15 cellular contexts compared by ENCODE assay signal in the genomic region with DNA sequence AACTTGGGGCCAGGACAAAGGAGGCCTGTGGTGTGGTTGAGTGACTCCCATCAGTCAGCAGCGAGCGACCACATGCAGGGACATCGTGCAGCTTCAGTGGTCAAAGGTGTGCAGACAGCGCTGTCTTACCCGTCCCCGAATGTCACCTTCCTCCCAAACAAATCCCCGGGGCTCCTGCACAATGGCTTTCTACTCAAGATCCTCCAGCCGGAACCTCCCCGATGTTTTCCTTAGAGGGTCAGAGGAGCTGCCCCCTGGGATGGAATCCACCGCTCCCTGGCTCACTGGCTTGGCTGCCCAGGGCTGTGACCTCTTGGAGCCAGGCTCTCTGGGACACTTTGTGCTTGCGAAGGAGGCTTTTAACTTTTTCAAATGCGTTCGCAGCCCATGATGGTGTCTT. TPM values are rescaled to one million over a fixed set of nuclear protein-coding genes. Genes with fewer than 3 reads are reported as not detected.
DNase-seq lines count a peak whose midpoint lies in the region; ATAC-seq and TF ChIP-seq lines count a peak whose summit lies in the region.
"Had no signal": no experiment of that assay in that cellular context is flagged by ENCODE, and none has a peak within 500 bp of the region (broad histone marks: within the 10 kb centered on the region; RNA-seq: fewer than 3 reads in every experiment).

No MANE protein-coding gene starts in this region.

- TF ChIP-seq CTCF in MM.1S (IDR thresholded peaks at IDR 0.05; ENCODE audit: low read length) (no peak), osteoblast (IDR thresholded peaks at IDR 0.05; ENCODE audit: extremely low read depth, low read depth, low read length) (no peak)

- peaks cover 39% of the 10 kb centered on the region for H3K27me3 ChIP-seq in BLaER1
- peaks cover 98% of the 10 kb centered on the region for H3K27me3 ChIP-seq in MM.1S (replicated peaks; ENCODE audit: insufficient read depth, low read length)
- H3K27me3 ChIP-seq in osteoblast (ENCODE audit: insufficient read depth, low read length): peaks cover 70% of the 10 kb centered on the region

- H4K20me1 ChIP-seq in BLaER1: peaks cover 35% of the 10 kb centered on the region
- H4K20me1 ChIP-seq in MM.1S (ENCODE audit: insufficient read depth, low read length): no peaks in the 10 kb centered on the region
- H4K20me1 ChIP-seq in osteoblast (ENCODE audit: insufficient read depth, low read length): no peaks in the 10 kb centered on the region

- ATAC-seq in HG02798 (IDR thresholded peaks at IDR 0.05; ENCODE audit: poor library complexity, unreplicated experiment) (no peak), left colon (no peak)
- ATAC-seq: GM12878 had no signal

- intact Hi-C loops in left colon (cut with DNase I, micrococcal nuclease): loop anchor here in 1 of 2 donors (10.0 kb wide), 1 partner anchor 164 kb away; no protein-coding TSS in a partner anchor

- DNase-seq in MM.1S (no peak), kidney tubule cell (ENCODE audit: low spot score) (peak; percentile 34), osteoblast (ENCODE audit: insufficient read length, low spot score, missing footprints) (peak; percentile 46), UCSD-AML1 (lab: John Stamatoyannopoulos, UW; ENCODE audit: unreplicated experiment) (no peak), left colon (no peak)
- DNase-seq: AML-193; C1 segment of cervical spinal cord; CD4-positive, alpha-beta T cell; DMS79; HCEC 1CT had no signal

- peak overlapping the region; percentile 70 for H3K4me2 ChIP-seq in BLaER1
- peak overlapping the region; percentile 35; the same call in 1 of the 2 replicates for H3K4me2 ChIP-seq in MM.1S (ENCODE audit: low read depth, low read length)
- H3K4me2 ChIP-seq in osteoblast (ENCODE audit: insufficient read depth, low read length): no peak overlapping the region

- no peaks in the 10 kb centered on the region for H3K36me3 ChIP-seq in BLaER1
- no peaks in the 10 kb centered on the region for H3K36me3 ChIP-seq in MM.1S (replicated peaks; ENCODE audit: insufficient read depth, low read length)
- H3K36me3 ChIP-seq in osteoblast (ENCODE audit: insufficient read depth, low read length): no peaks in the 10 kb centered on the region

- H3K27ac ChIP-seq in BLaER1: no peak overlapping the region
- H3K27ac ChIP-seq in MM.1S (ENCODE audit: low read length): no peak overlapping the region
- no peak overlapping the region for H3K27ac ChIP-seq in osteoblast (ENCODE audit: low read depth, low read length)
- H3K27ac ChIP-seq: HL-60 had no signal

- H3K4me3 ChIP-seq in BLaER1 (no peak overlapping the region), MM.1S (ENCODE audit: low read length) (no peak overlapping the region), osteoblast (ENCODE audit: insufficient read depth, low read length) (no peak overlapping the region)
- H3K4me3 ChIP-seq: GM12878 had no signal

- H3F3A ChIP-seq in MM.1S (ENCODE audit: insufficient read depth, low read length): no peaks in the 10 kb centered on the region

- no peak overlapping the region for H2AFZ ChIP-seq in MM.1S (ENCODE audit: low read length)
- H2AFZ ChIP-seq in osteoblast (ENCODE audit: low read length): no peak overlapping the region

- H3K79me2 ChIP-seq in MM.1S (ENCODE audit: low read length): no peaks in the 10 kb centered on the region
- no peaks in the 10 kb centered on the region for H3K79me2 ChIP-seq in osteoblast (ENCODE audit: insufficient read depth, low read length)

- peaks cover 50% of the 10 kb centered on the region for H3K4me1 ChIP-seq in BLaER1
- H3K4me1 ChIP-seq in MM.1S (ENCODE audit: low read length): no peaks in the 10 kb centered on the region
- H3K4me1 ChIP-seq in osteoblast (ENCODE audit: insufficient read depth, low read length): no peaks in the 10 kb centered on the region

- H3K9ac ChIP-seq in BLaER1 (no peak overlapping the region), MM.1S (ENCODE audit: low read length) (no peak overlapping the region)

- H3K9me2 ChIP-seq in MM.1S (replicated peaks; ENCODE audit: insufficient read depth, low read length): no peaks in the 10 kb centered on the region

- H3K9me3 ChIP-seq in BLaER1 (no peaks in the 10 kb centered on the region), MM.1S (replicated peaks; ENCODE audit: insufficient read depth, low read length) (no peaks in the 10 kb centered on the region), osteoblast (ENCODE audit: low read depth, low read length) (no peaks in the 10 kb centered on the region)

RNA-seq across cellular contexts. Expression of a gene that starts 17.2 kb away (rescaled TPM):
- total RNA-seq in osteoblast (not detected in 2 replicates), left colon (not detected)
- total RNA-seq: CD4-positive, alpha-beta T cell; G401 had no signal

RNA-seq across cellular contexts. Expression of a gene that starts 45.9 kb away (rescaled TPM):
- total RNA-seq in osteoblast (21.8 and 24.6 TPM in 2 replicates), left colon (10 to 100 TPM; 21.2 to 21.7 TPM)

RNA-seq across cellular contexts. Expression of a gene that starts 54.1 kb away (rescaled TPM):
- total RNA-seq in osteoblast: not detected in 2 replicates
- total RNA-seq in left colon: not detected
- total RNA-seq: CD4-positive, alpha-beta T cell; G401; GM12878 had no signal

Comparison
In these comparisons a context has a peak if more than half of its experiments do, and no peak if none do; other contexts are left out.
1. DNase-seq: peak in kidney tubule cell (single experiment) and osteoblast (single experiment); none in MM.1S (single experiment), UCSD-AML1 (single experiment) and left colon (0 of 2).